ENCODE assay signal across 31 cellular contexts in the genomic region with DNA sequence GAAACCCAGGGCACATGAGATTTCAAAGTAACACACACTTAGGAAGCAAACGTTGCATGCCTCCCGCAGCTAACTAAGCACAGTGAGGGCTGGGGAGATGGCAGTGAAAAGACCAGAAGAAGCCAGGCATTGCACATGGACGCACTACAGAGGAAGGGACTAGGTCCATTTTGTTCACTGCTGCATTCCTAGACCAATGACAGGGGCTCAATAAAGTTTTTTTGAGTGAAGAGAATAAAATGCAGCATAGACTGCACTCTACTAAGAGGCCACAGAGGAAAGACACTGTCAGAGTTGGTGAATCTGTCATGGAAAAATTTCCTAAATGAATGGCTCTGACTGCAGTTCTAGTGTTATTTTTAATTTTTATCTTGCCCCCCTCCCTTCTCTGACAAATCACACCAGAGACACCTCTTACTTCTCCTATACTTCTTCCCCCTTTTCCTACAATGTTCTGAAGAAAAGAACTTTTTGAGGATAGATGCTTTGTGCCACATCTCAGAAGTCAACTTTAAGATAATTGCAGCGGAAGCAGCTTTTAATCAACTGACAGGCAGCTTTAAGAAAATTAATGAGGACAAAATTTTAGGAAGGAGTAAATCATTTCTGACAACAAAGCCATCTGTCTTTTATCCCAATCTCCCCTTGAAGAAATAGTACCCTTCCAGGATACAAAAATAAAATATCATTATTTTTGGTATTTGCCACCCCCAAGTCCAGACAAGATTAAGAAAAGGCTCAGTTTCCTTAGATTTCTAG. TPM values are rescaled to one million over a fixed set of nuclear protein-coding genes. Genes with fewer than 3 reads are reported as not detected.
"Had no signal": no experiment of that assay in that cellular context is flagged by ENCODE, and none has a peak within 500 bp of the region (broad histone marks: within the 10 kb centered on the region; RNA-seq: fewer than 3 reads in every experiment).

No MANE protein-coding gene starts in this region.

- H2AFZ ChIP-seq: parathyroid adenoma had no signal

- H3K27ac ChIP-seq: adrenal gland, ascending aorta, cardiac muscle cell, colonic mucosa, epithelial cell of prostate, esophagus squamous epithelium, left ventricle myocardium inferior, parathyroid adenoma, psoas muscle, spleen, tibial nerve had no signal

- H3K27me3 Mint-ChIP-seq: activated naive CD8-positive, alpha-beta T cell treated with anti-CD3 and anti-CD28 coated beads for 36 hours; brain had no signal

- H3K79me2 ChIP-seq: parathyroid adenoma had no signal

- ATAC-seq: activated T-cell treated with anti-CD3 and anti-CD28 coated beads, Interleukin-2, amount 50 U/mL, for 72 hours; mucosa of descending colon had no signal

- H3K4me3 Mint-ChIP-seq: activated naive CD4-positive, alpha-beta T cell treated with anti-CD3 and anti-CD28 coated beads for 36 hours; activated naive CD8-positive, alpha-beta T cell treated with anti-CD3 and anti-CD28 coated beads for 36 hours; activated T-cell treated with anti-CD3 and anti-CD28 coated beads, Interleukin-2, amount 50 U/mL, for 72 hours; brain had no signal

- H3K36me3 ChIP-seq: cardiac muscle cell, colonic mucosa had no signal

- H3K27me3 ChIP-seq: adrenal gland, ascending aorta, cardiac muscle cell, colonic mucosa, esophagus squamous epithelium, spleen, tibial nerve had no signal

- H3K9me3 ChIP-seq: adrenal gland, ascending aorta, colonic mucosa, esophagus squamous epithelium, left ventricle myocardium inferior, mucosa of descending colon, psoas muscle, spleen, tibial nerve had no signal

- FAIRE-seq: endometrium, islet of Langerhans had no signal

- H3K9me3 Mint-ChIP-seq: activated naive CD4-positive, alpha-beta T cell treated with anti-CD3 and anti-CD28 coated beads for 36 hours; activated naive CD8-positive, alpha-beta T cell treated with anti-CD3 and anti-CD28 coated beads for 36 hours; activated T-cell treated with anti-CD3 and anti-CD28 coated beads, Interleukin-2, amount 50 U/mL, for 72 hours; brain had no signal

- H3K9ac ChIP-seq: parathyroid adenoma had no signal

- DNase-seq: activated CD4-positive, alpha-beta T cell treated with anti-CD3 and anti-CD28 coated beads for 4 hours; activated CD4-positive, alpha-beta T cell treated with anti-CD3 and anti-CD28 coated beads, Interleukin-2, amount 50 U/mL, for 4 hours; activated CD4-positive, CD25-positive, alpha-beta regulatory T cell; activated effector memory CD4-positive, alpha-beta T cell treated with anti-CD3 and anti-CD28 coated beads, Interleukin-2, amount 50 U/mL, for 16 hours; activated naive CD4-positive, alpha-beta T cell treated with anti-CD3 and anti-CD28 coated beads for 36 hours; activated naive CD8-positive, alpha-beta T cell treated with anti-CD3 and anti-CD28 coated beads for 36 hours; activated T-cell treated with anti-CD3 and anti-CD28 coated beads for 4 hours; activated T-cell treated with anti-CD3 and anti-CD28 coated beads, Interleukin-2, amount 50 U/mL, for 72 hours; adrenal gland; cerebellar nuclear complex; colonic mucosa; effector CD8-positive, alpha-beta T cell; esophagus squamous epithelium; foreskin melanocyte; left ventricle myocardium inferior; mesendoderm; mucosa of descending colon; occipital lobe; psoas muscle; spleen; stimulated activated naive CD4-positive, alpha-beta T cell treated with Interleukin-2 at 50 U/mL for 16 hours had no signal

- H3K4me1 ChIP-seq: adrenal gland, ascending aorta, colonic mucosa, esophagus squamous epithelium, psoas muscle, spleen, tibial nerve had no signal

- H3K4me3 ChIP-seq: adrenal gland, ascending aorta, cardiac muscle cell, colonic mucosa, esophagus squamous epithelium, left ventricle myocardium inferior, lung, mucosa of descending colon, psoas muscle, spleen, tibial nerve had no signal

- H3K27ac Mint-ChIP-seq: activated naive CD4-positive, alpha-beta T cell treated with anti-CD3 and anti-CD28 coated beads for 36 hours; activated naive CD8-positive, alpha-beta T cell treated with anti-CD3 and anti-CD28 coated beads for 36 hours; activated T-cell treated with anti-CD3 and anti-CD28 coated beads, Interleukin-2, amount 50 U/mL, for 72 hours had no signal

- H3K4me1 Mint-ChIP-seq: activated naive CD8-positive, alpha-beta T cell treated with anti-CD3 and anti-CD28 coated beads for 36 hours had no signal

RNA-seq across cellular contexts. Expression of gene CHRM4, which starts 34.8 kb away (rescaled TPM):
- total RNA-seq: activated naive CD4-positive, alpha-beta T cell treated with anti-CD3 and anti-CD28 coated beads for 36 hours; ascending aorta; esophagus squamous epithelium; left ventricle myocardium inferior; psoas muscle; ureter had no signal
- polyA plus RNA-seq: cardiac muscle cell, psoas muscle had no signal
